In genomic region chr3:157101470-157101869, GRCh38 we compare ENCODE assay signal across 16 cellular contexts. TPM values are rescaled to one million over a fixed set of nuclear protein-coding genes. Genes with fewer than 3 reads are reported as not detected.
DNase-seq lines count a peak whose midpoint lies in the region; ATAC-seq and TF ChIP-seq lines count a peak whose summit lies in the region.
"Had no signal": no experiment of that assay in that cellular context is flagged by ENCODE, and none has a peak within 500 bp of the region (broad histone marks: within the 10 kb centered on the region; RNA-seq: fewer than 3 reads in every experiment).

No MANE protein-coding gene starts in this region.

- no peak for DNase-seq in activated CD4-positive, alpha-beta T cell treated with anti-CD3 and anti-CD28 coated beads for 36 hours
- no peak for DNase-seq in activated CD4-positive, alpha-beta T cell treated with anti-CD3 and anti-CD28 coated beads for 1 hour
- DNase-seq in MV-4-11 (lab: John Stamatoyannopoulos, UW): peak; percentile 77
- DNase-seq in SIG-M5 (lab: John Stamatoyannopoulos, UW): peak; percentile 26
- DNase-seq in hepatocyte (ENCODE audit: low spot score): no peak
- DNase-seq in GM23248: no peak
- DNase-seq in DMS153 treated with DMSO at 0.1 percent for 48 hours (lab: John Stamatoyannopoulos, UW; ENCODE audit: unreplicated experiment): no peak
- DNase-seq in amniotic stem cell (lab: John Stamatoyannopoulos, UW): no peak
- DNase-seq: DMS153, H9, NCI-H187 treated with DMSO at 0.1 percent for 48 hours, NCI-H2171, NCI-H446 treated with DMSO at 0.1 percent for 48 hours, RPMI8226 had no signal

- H3F3A ChIP-seq in GM23248 (ENCODE audit: insufficient read depth): peaks cover 25% of the 10 kb centered on the region

- no peaks in the 10 kb centered on the region for H4K20me1 ChIP-seq in hepatocyte (ENCODE audit: insufficient read depth, poor library complexity, severe bottlenecking)
- H4K20me1 ChIP-seq in GM23248 (ENCODE audit: insufficient read depth): no peaks in the 10 kb centered on the region
- H4K20me1 ChIP-seq: BLaER1 had no signal

- H3K36me3 Mint-ChIP-seq in activated CD4-positive, alpha-beta T cell treated with anti-CD3 and anti-CD28 coated beads for 36 hours (ENCODE audit: low read depth): no peaks in the 10 kb centered on the region

- no peak overlapping the region for H3K4me3 ChIP-seq in hepatocyte
- no peak overlapping the region for H3K4me3 ChIP-seq in GM23248
- H3K4me3 ChIP-seq: BLaER1 had no signal

- POLR2A ChIA-PET in activated CD4-positive, alpha-beta T cell treated with anti-CD3 and anti-CD28 coated beads for 36 hours (lab: Charles Lee): no interaction called here

- TF ChIP-seq CTCF in hepatocyte (IDR thresholded peaks at IDR 0.05; ENCODE audit: poor library complexity): no peak

- no peaks in the 10 kb centered on the region for H3K9me3 Mint-ChIP-seq in activated CD4-positive, alpha-beta T cell treated with anti-CD3 and anti-CD28 coated beads for 36 hours (ENCODE audit: low read depth)

- peaks cover 16% of the 10 kb centered on the region for H3K4me1 ChIP-seq in hepatocyte (ENCODE audit: insufficient read depth)
- H3K4me1 ChIP-seq in GM23248 (ENCODE audit: insufficient read depth): peaks cover 26% of the 10 kb centered on the region

- no peak overlapping the region for H3K9ac ChIP-seq in GM23248
- H3K9ac ChIP-seq: BLaER1 had no signal

- in situ Hi-C loops in GM23248 (cut with MboI): no loop called here

- H3K27me3 ChIP-seq in hepatocyte (no peaks in the 10 kb centered on the region), GM23248 (replicated peaks; ENCODE audit: insufficient read depth) (no peaks in the 10 kb centered on the region)
- H3K27me3 ChIP-seq: BLaER1 had no signal

- H3K36me3 ChIP-seq in hepatocyte (replicated peaks; ENCODE audit: insufficient read depth, low read depth): no peaks in the 10 kb centered on the region
- H3K36me3 ChIP-seq in GM23248 (ENCODE audit: low read depth): no peaks in the 10 kb centered on the region
- H3K36me3 ChIP-seq: BLaER1 had no signal

- CTCF ChIA-PET in activated CD4-positive, alpha-beta T cell treated with anti-CD3 and anti-CD28 coated beads for 36 hours (lab: Charles Lee): interaction anchor here (0.9 to 1.7 kb wide), 4 partner anchors 10 to 46 kb away, joined by 3 to 5 read pairs (median 4); no protein-coding TSS in a partner anchor

- ATAC-seq in activated CD4-positive, alpha-beta T cell treated with anti-CD3 and anti-CD28 coated beads for 36 hours: peak; percentile 7

- no peak overlapping the region for H3K4me3 Mint-ChIP-seq in activated CD4-positive, alpha-beta T cell treated with anti-CD3 and anti-CD28 coated beads for 36 hours
- H3K4me3 Mint-ChIP-seq: H9 had no signal

- intact Hi-C loops in activated CD4-positive, alpha-beta T cell treated with anti-CD3 and anti-CD28 coated beads for 36 hours (cut with DNase I, micrococcal nuclease): no loop called here

- H3K4me1 Mint-ChIP-seq in activated CD4-positive, alpha-beta T cell treated with anti-CD3 and anti-CD28 coated beads for 36 hours: peaks cover 56% of the 10 kb centered on the region

- 94% methylated on average over 2 of the region's 2 CpGs for WGBS in hepatocyte (ENCODE audit: low lambda C conversion rate, missing lambda C conversion rate)
- 67 to 80% methylated on average over 2 of the region's 2 CpGs for WGBS in GM23248 (ENCODE audit: low coverage in 1 of 2, low lambda C conversion rate in 2 of 2, missing lambda C conversion rate in 2 of 2), 2 experiments

- H3K27ac Mint-ChIP-seq in activated CD4-positive, alpha-beta T cell treated with anti-CD3 and anti-CD28 coated beads for 36 hours: no peak overlapping the region
- H3K27ac Mint-ChIP-seq: H9 had no signal

- no peaks in the 10 kb centered on the region for H3K9me2 ChIP-seq in hepatocyte (replicated peaks; ENCODE audit: insufficient read depth)
- no peaks in the 10 kb centered on the region for H3K9me2 ChIP-seq in GM23248 (ENCODE audit: insufficient read depth)

- no peaks in the 10 kb centered on the region for H3K9me3 ChIP-seq in hepatocyte (ENCODE audit: low read depth)
- no peaks in the 10 kb centered on the region for H3K9me3 ChIP-seq in GM23248 (ENCODE audit: low read depth)
- H3K9me3 ChIP-seq: BLaER1 had no signal

- no peaks in the 10 kb centered on the region for H3K27me3 Mint-ChIP-seq in activated CD4-positive, alpha-beta T cell treated with anti-CD3 and anti-CD28 coated beads for 36 hours

- H3K27ac ChIP-seq in hepatocyte (peak overlapping the region; percentile 61), GM23248 (no peak overlapping the region)
- H3K27ac ChIP-seq: 22Rv1, BLaER1 had no signal

- H3K4me2 ChIP-seq in hepatocyte (no peak overlapping the region), GM23248 (ENCODE audit: unreplicated experiment) (no peak overlapping the region)
- H3K4me2 ChIP-seq: BLaER1 had no signal

- no peak overlapping the region for H2AFZ ChIP-seq in hepatocyte
- no peak overlapping the region for H2AFZ ChIP-seq in GM23248

- no peaks in the 10 kb centered on the region for H3K79me2 ChIP-seq in hepatocyte
- no peaks in the 10 kb centered on the region for H3K79me2 ChIP-seq in GM23248 (ENCODE audit: insufficient read depth)

RNA-seq across cellular contexts. Expression of gene CCNL1, which starts 58.5 kb away (rescaled TPM):
- total RNA-seq in activated CD4-positive, alpha-beta T cell treated with anti-CD3 and anti-CD28 coated beads for 36 hours: 100 to 1,000 TPM; 163 to 215 TPM
- total RNA-seq in hepatocyte: 300 and 338 TPM in 2 replicates
- polyA plus RNA-seq in hepatocyte (125 and 172 TPM in 2 replicates), GM23248 (2016; fragmentation: Nextera tagmentation; extraction: Ambion mirVana) (58.6 and 77.5 TPM in 2 replicates)
- total RNA-seq in GM23248 (2014; rRNA removed; shearing (Covaris generic)): 88.9 and 97.7 TPM in 2 replicates

Comparison
In these comparisons a context has a peak if more than half of its experiments do, and no peak if none do; other contexts are left out.
1. DNase-seq: peak in MV-4-11 (single experiment) and SIG-M5 (single experiment); none in activated CD4-positive, alpha-beta T cell treated with anti-CD3 and anti-CD28 coated beads for 36 hours (single experiment), activated CD4-positive, alpha-beta T cell treated with anti-CD3 and anti-CD28 coated beads for 1 hour (single experiment), hepatocyte (single experiment), GM23248 (single experiment), DMS153 treated with DMSO at 0.1 percent for 48 hours (single experiment) and amniotic stem cell (single experiment).